Comparison of ENCODE assay signal across 15 cellular contexts in the genomic region with DNA sequence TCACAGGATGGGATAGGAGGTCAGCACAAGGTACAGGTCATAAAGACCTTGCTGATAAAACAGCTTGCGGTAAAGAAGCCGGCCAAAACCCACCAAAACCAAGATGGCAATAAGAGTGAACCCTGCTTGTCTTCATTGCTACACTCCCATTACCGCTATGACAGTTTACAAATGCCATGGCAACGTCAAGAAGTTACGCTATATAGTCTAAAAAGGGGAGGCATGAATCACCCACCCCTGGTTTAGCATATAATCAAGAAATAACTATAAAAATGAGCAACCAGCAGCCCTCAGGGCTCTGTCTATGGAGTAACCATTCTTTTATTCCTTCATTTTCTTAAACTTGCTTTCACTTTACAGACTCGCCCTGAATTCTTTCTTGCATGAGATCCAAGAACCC. TPM values are rescaled to one million over a fixed set of nuclear protein-coding genes. Genes with fewer than 3 reads are reported as not detected.
DNase-seq lines count a peak whose midpoint lies in the region; ATAC-seq lines count a peak whose summit lies in the region.
"Had no signal": no experiment of that assay in that cellular context is flagged by ENCODE, and none has a peak within 500 bp of the region (broad histone marks: within the 10 kb centered on the region; RNA-seq: fewer than 3 reads in every experiment).

No MANE protein-coding gene starts in this region.

- peaks cover 30% of the 10 kb centered on the region for H3K4me1 Mint-ChIP-seq in activated T-helper 1 cell treated with anti-CD3 and anti-CD28 coated beads, Interleukin-12 subunit alpha, Interleukin-12 subunit beta, Interleukin-2, Interleukin-4 antibody, amounts not matched to agents 30 ng/mL and 10 ng/mL and 1 ng/mL, durations not matched to agents 14 hours and 24 hours and 36 hours (ENCODE audit: low read depth)
- H3K4me1 Mint-ChIP-seq in naive thymus-derived CD4-positive, alpha-beta T cell: peaks cover 19 to 54% (median 46%) of the 10 kb centered on the region in 7 donors

- no peak for ATAC-seq in naive thymus-derived CD4-positive, alpha-beta T cell
- no peak for ATAC-seq in HG02610 (IDR thresholded peaks at IDR 0.05; ENCODE audit: unreplicated experiment)

- H3K27me3 Mint-ChIP-seq in activated T-helper 1 cell treated with anti-CD3 and anti-CD28 coated beads, Interleukin-12 subunit alpha, Interleukin-12 subunit beta, Interleukin-2, Interleukin-4 antibody, amounts not matched to agents 30 ng/mL and 10 ng/mL and 1 ng/mL, durations not matched to agents 14 hours and 24 hours and 36 hours (ENCODE audit: insufficient read depth): peaks cover 5% of the 10 kb centered on the region
- peaks cover 0 to 6% (median 3%) of the 10 kb centered on the region in 5 donors for H3K27me3 Mint-ChIP-seq in naive thymus-derived CD4-positive, alpha-beta T cell

- H3K36me3 Mint-ChIP-seq in activated T-helper 1 cell treated with anti-CD3 and anti-CD28 coated beads, Interleukin-12 subunit alpha, Interleukin-12 subunit beta, Interleukin-2, Interleukin-4 antibody, amounts not matched to agents 30 ng/mL and 10 ng/mL and 1 ng/mL, durations not matched to agents 14 hours and 24 hours and 36 hours (ENCODE audit: low read depth): peaks cover 14% of the 10 kb centered on the region
- H3K36me3 Mint-ChIP-seq in naive thymus-derived CD4-positive, alpha-beta T cell: peaks cover 0 to 17% (median 13%) of the 10 kb centered on the region in 5 donors

- H3K9me3 ChIP-seq in GM23248 (ENCODE audit: low read depth): no peaks in the 10 kb centered on the region
- H3K9me3 ChIP-seq in naive thymus-derived CD4-positive, alpha-beta T cell (ENCODE audit: control insufficient read depth in 2 of 3, low read length in 3 of 3): no peaks in the 10 kb centered on the region
- H3K9me3 ChIP-seq: gastrocnemius medialis had no signal

- H3K27ac Mint-ChIP-seq in activated T-helper 1 cell treated with anti-CD3 and anti-CD28 coated beads, Interleukin-12 subunit alpha, Interleukin-12 subunit beta, Interleukin-2, Interleukin-4 antibody, amounts not matched to agents 30 ng/mL and 10 ng/mL and 1 ng/mL, durations not matched to agents 14 hours and 24 hours and 36 hours: no peak overlapping the region
- H3K27ac Mint-ChIP-seq in naive thymus-derived CD4-positive, alpha-beta T cell: peak overlapping the region; percentile 29 to 95 (median 87)
- H3K27ac Mint-ChIP-seq: endodermal cell had no signal

- intact Hi-C loops in activated T-helper 1 cell treated with anti-CD3 and anti-CD28 coated beads, Interleukin-12 subunit alpha, Interleukin-12 subunit beta, Interleukin-2, Interleukin-4 antibody, amounts not matched to agents 30 ng/mL and 10 ng/mL and 1 ng/mL, durations not matched to agents 14 hours and 24 hours and 36 hours (cut with micrococcal nuclease): loop anchor here (1.0 to 5.0 kb wide), 10 partner anchors 20 to 1991 kb away; a partner anchor contains a TSS
- intact Hi-C loops in naive thymus-derived CD4-positive, alpha-beta T cell (cut with micrococcal nuclease): loop anchor here (1.0 to 5.0 kb wide), 7 partner anchors 93 to 1636 kb away; a partner anchor contains a TSS

- in situ Hi-C loops in GM23248 (cut with MboI): no loop called here

- H3K9me3 Mint-ChIP-seq in activated T-helper 1 cell treated with anti-CD3 and anti-CD28 coated beads, Interleukin-12 subunit alpha, Interleukin-12 subunit beta, Interleukin-2, Interleukin-4 antibody, amounts not matched to agents 30 ng/mL and 10 ng/mL and 1 ng/mL, durations not matched to agents 14 hours and 24 hours and 36 hours: no peaks in the 10 kb centered on the region
- peaks cover 0 to 3% (median 0%) of the 10 kb centered on the region in 11 donors for H3K9me3 Mint-ChIP-seq in naive thymus-derived CD4-positive, alpha-beta T cell
- H3K9me3 Mint-ChIP-seq: endodermal cell had no signal

- no peaks in the 10 kb centered on the region for H3K9me2 ChIP-seq in GM23248 (ENCODE audit: insufficient read depth)

- WGBS in GM23248 (ENCODE audit: low coverage in 1 of 2, low lambda C conversion rate in 2 of 2, missing lambda C conversion rate in 2 of 2), 2 experiments: 77 to 85% methylated on average over 6 of the region's 6 CpGs

- H3F3A ChIP-seq in GM23248 (ENCODE audit: insufficient read depth): peaks cover 13% of the 10 kb centered on the region; the same call in 1 of the 2 replicates

- peak overlapping the region; percentile 98 for H3K4me3 Mint-ChIP-seq in activated T-helper 1 cell treated with anti-CD3 and anti-CD28 coated beads, Interleukin-12 subunit alpha, Interleukin-12 subunit beta, Interleukin-2, Interleukin-4 antibody, amounts not matched to agents 30 ng/mL and 10 ng/mL and 1 ng/mL, durations not matched to agents 14 hours and 24 hours and 36 hours
- peak overlapping the region in 7 of 10 donors; percentile 25 to 98 (median 93) for H3K4me3 Mint-ChIP-seq in naive thymus-derived CD4-positive, alpha-beta T cell

- H2AFZ ChIP-seq in GM23248: peak overlapping the region; percentile 89

- peaks cover 39% of the 10 kb centered on the region for H3K79me2 ChIP-seq in GM23248 (ENCODE audit: insufficient read depth)

- H3K4me2 ChIP-seq in GM23248 (ENCODE audit: unreplicated experiment): no peak overlapping the region

- no peaks in the 10 kb centered on the region for H3K27me3 ChIP-seq in GM23248 (replicated peaks; ENCODE audit: insufficient read depth)
- H3K27me3 ChIP-seq in naive thymus-derived CD4-positive, alpha-beta T cell (ENCODE audit: control insufficient read depth in 2 of 2, insufficient read depth in 2 of 2, low read length in 2 of 2): no peaks in the 10 kb centered on the region
- H3K27me3 ChIP-seq: cardiac muscle cell, gastrocnemius medialis had no signal

- H3K9ac ChIP-seq in GM23248: no peak overlapping the region

- DNase-seq in CD1c-positive myeloid dendritic cell (ENCODE audit: extremely low spot score) (peak; percentile 27), GM23248 (no peak), middle frontal gyrus (ENCODE audit: extremely low spot score, low spot score) (no peak), NCI-H82 treated with DMSO at 0.1 percent for 48 hours (lab: John Stamatoyannopoulos, UW; ENCODE audit: unreplicated experiment) (no peak)
- no peak for DNase-seq in activated T-helper 1 cell treated with anti-CD3 and anti-CD28 coated beads, Interleukin-12 subunit alpha, Interleukin-12 subunit beta, Interleukin-2, Interleukin-4 antibody, amounts not matched to agents 30 ng/mL and 10 ng/mL and 1 ng/mL, durations not matched to agents 14 hours and 24 hours and 36 hours (ENCODE audit: low spot score)
- DNase-seq in naive thymus-derived CD4-positive, alpha-beta T cell: no peak
- no peak for DNase-seq in activated CD8-positive, alpha-beta memory T cell treated with anti-CD3 and anti-CD28 coated beads for 24 hours
- DNase-seq: endodermal cell; gastrocnemius medialis; islet precursor cell; NCI-H1930; NCI-H524; stimulated activated CD4-positive, alpha-beta T cell treated with anti-CD3 and anti-CD28 coated beads, Interleukin-4, amount 100 ng/mL, for 1 hour had no signal

- POLR2A ChIA-PET in naive thymus-derived CD4-positive, alpha-beta T cell (lab: Charles Lee): interaction anchor here (1.1 kb wide), 1 partner anchor 388 kb away, joined by 3 read pairs; no protein-coding TSS in a partner anchor

- peaks cover 31% of the 10 kb centered on the region for H3K4me1 ChIP-seq in GM23248 (ENCODE audit: insufficient read depth)
- peaks cover 9 to 21% of the 10 kb centered on the region in 2 donors for H3K4me1 ChIP-seq in naive thymus-derived CD4-positive, alpha-beta T cell (ENCODE audit: control insufficient read depth in 2 of 2, insufficient read depth in 2 of 2, low read length in 2 of 2)

- no peak overlapping the region for H3K27ac ChIP-seq in GM23248
- H3K27ac ChIP-seq in naive thymus-derived CD4-positive, alpha-beta T cell (ENCODE audit: low read depth, low read length): no peak overlapping the region
- H3K27ac ChIP-seq: cardiac muscle cell had no signal

- H3K4me3 ChIP-seq in GM23248: no peak overlapping the region
- no peak overlapping the region for H3K4me3 ChIP-seq in naive thymus-derived CD4-positive, alpha-beta T cell (ENCODE audit: low read length)

- H4K20me1 ChIP-seq in GM23248 (ENCODE audit: insufficient read depth): no peaks in the 10 kb centered on the region

- peaks cover 6% of the 10 kb centered on the region; the same call in 1 of the 2 replicates for H3K36me3 ChIP-seq in GM23248 (ENCODE audit: low read depth)
- H3K36me3 ChIP-seq in naive thymus-derived CD4-positive, alpha-beta T cell (ENCODE audit: control insufficient read depth in 2 of 3, insufficient read depth in 3 of 3, low read length in 3 of 3): peaks cover 0 to 12% (median 3%) of the 10 kb centered on the region in 3 experiments

- CTCF ChIA-PET in naive thymus-derived CD4-positive, alpha-beta T cell (lab: Charles Lee): no interaction called here

RNA-seq across cellular contexts. Expression of a gene that starts 1.1 kb away (rescaled TPM):
- total RNA-seq in GM23248 (2014; rRNA removed; shearing (Covaris generic)): 20.7 and 32.2 TPM in 2 replicates
- 392 and 405 TPM in 2 replicates for polyA plus RNA-seq in GM23248 (2016; fragmentation: Nextera tagmentation; extraction: Ambion mirVana)
- total RNA-seq in activated T-helper 1 cell treated with anti-CD3 and anti-CD28 coated beads, Interleukin-12 subunit alpha, Interleukin-12 subunit beta, Interleukin-2, Interleukin-4 antibody, amounts not matched to agents 30 ng/mL and 10 ng/mL and 1 ng/mL, durations not matched to agents 14 hours and 24 hours and 36 hours: 112 and 115 TPM in 2 replicates
- total RNA-seq in naive thymus-derived CD4-positive, alpha-beta T cell: 10 to 100 TPM; 20.6 to 78.3 (median 32.3) TPM
- 10 to 100 TPM in 1 of 2 donors, 1 to 10 TPM in 1; 5.9 to 28.3 TPM for polyA plus RNA-seq in naive thymus-derived CD4-positive, alpha-beta T cell
